In the genomic region with DNA sequence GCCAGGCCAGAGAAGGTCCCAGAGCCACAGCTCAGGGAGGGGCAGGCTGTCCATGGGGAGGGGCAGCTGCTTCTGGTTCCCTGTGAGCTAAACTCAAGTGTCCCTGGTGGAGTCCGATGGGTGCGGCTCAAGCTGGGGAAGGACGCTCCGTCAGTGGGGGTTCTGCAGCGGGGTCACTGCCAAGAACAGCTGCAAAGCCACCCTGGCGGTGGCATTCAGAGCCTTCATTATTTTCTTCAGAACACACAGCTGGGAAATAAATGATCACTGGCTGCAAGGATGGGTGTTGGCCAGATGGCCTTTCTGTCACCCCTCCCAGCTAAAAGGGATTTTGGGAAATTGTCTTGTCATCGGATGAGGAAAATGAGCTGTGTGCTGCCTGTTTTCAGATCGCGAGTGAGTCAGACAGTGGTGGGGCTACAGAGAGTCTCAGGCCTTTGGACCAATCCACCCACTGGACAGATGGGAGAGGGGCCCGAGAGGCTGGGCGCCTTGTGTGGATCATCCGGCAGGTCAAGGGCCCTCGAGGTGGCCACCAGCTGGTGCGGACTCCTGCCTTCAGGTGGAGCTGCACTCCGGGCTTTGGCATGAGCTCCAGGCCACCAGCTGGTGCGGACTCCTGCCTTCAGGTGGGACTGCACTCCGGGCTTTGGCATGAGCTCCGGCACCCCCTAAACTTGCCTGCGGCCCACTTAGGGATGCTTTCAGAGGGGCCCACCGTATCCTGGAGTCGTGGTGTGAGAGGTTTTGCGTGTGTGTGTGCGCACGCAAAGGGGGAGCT, we compare ENCODE assay signal across 1 cellular context.
TF ChIP-seq lines count a peak whose summit lies in the region.

No MANE protein-coding gene starts in this region.

TF ChIP-seq in IMR-90, 13 proteins besides CTCF, POLR2A, EP300 and RAD21:
- TF ChIP-seq, protein P1, sequence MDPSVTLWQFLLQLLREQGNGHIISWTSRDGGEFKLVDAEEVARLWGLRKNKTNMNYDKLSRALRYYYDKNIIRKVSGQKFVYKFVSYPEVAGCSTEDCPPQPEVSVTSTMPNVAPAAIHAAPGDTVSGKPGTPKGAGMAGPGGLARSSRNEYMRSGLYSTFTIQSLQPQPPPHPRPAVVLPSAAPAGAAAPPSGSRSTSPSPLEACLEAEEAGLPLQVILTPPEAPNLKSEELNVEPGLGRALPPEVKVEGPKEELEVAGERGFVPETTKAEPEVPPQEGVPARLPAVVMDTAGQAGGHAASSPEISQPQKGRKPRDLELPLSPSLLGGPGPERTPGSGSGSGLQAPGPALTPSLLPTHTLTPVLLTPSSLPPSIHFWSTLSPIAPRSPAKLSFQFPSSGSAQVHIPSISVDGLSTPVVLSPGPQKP (IDR thresholded peaks at IDR 0.05; ENCODE audit: borderline replicate concordance, low read depth, low read length), result no peak
- TF ChIP-seq, protein P2, sequence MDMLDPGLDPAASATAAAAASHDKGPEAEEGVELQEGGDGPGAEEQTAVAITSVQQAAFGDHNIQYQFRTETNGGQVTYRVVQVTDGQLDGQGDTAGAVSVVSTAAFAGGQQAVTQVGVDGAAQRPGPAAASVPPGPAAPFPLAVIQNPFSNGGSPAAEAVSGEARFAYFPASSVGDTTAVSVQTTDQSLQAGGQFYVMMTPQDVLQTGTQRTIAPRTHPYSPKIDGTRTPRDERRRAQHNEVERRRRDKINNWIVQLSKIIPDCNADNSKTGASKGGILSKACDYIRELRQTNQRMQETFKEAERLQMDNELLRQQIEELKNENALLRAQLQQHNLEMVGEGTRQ (IDR thresholded peaks at IDR 0.05; ENCODE audit: low read depth, low read length), result no peak
